In the genomic region with DNA sequence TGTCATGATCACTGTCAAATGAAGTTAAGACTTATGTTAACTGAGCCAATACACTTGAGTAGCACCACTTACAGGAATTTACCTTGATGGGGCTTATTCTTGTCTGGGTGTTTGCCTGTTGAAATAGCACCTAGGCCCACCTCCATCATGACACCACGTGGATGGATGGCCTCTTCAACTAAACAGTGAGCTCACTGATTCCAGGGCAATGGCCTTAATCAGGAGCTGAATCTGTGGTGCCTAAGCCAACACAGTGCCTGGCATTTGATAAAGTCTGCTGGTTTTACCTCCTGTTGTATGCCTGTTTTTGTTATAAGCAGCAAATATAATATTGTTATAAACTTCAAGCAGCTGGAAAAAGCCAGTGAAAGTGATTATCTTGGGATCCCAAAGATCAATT, we compare ENCODE assay signal across 20 cellular contexts.
A peak's percentile ranks its signal among the peaks of the same experiment; 100 is the strongest.
DNase-seq lines count a peak whose midpoint lies in the region; ATAC-seq, FAIRE-seq and TF ChIP-seq lines count a peak whose summit lies in the region.
"Had no signal": no experiment of that assay in that cellular context is flagged by ENCODE, and none has a peak within 500 bp of the region (broad histone marks: within the 10 kb centered on the region; RNA-seq: fewer than 3 reads in every experiment).

No MANE protein-coding gene starts in this region.

- TF ChIP-seq CTCF in liver (IDR thresholded peaks at IDR 0.05; ENCODE audit: low read depth, low read length, missing input control) (no peak), HepG2 (CRISPR knock-in tag; IDR thresholded peaks at IDR 0.05) (no peak), WTC11 (IDR thresholded peaks at IDR 0.05) (no peak), sigmoid colon (IDR thresholded peaks at IDR 0.05) (no peak)

- no TSS peak for BruUV-seq in HepG2 (replicated peaks; lab: Mats Ljungman, UMichigan)

- H3K14ac ChIP-seq in mesenchymal stem cell (ENCODE audit: low read length in 2 of 2): no peak overlapping the region

- peaks cover under 1% of the 10 kb centered on the region for H3K9me3 Mint-ChIP-seq in WTC11
- H3K9me3 Mint-ChIP-seq: GM23338, H9 had no signal

- H3K4me3 Mint-ChIP-seq in WTC11: no peak overlapping the region
- H3K4me3 Mint-ChIP-seq: CD4-positive, alpha-beta memory T cell; GM23338; H9 had no signal

- intact Hi-C loops in HepG2 (cut with micrococcal nuclease; ENCODE audit: unreplicated experiment): loop anchor here (10.0 kb wide), 1 partner anchor 121 kb away; no protein-coding TSS in a partner anchor
- intact Hi-C loops in sigmoid colon (cut with DNase I): no loop called here

- H3K4me1 Mint-ChIP-seq in WTC11: peaks cover 16% of the 10 kb centered on the region
- H3K4me1 Mint-ChIP-seq: CD4-positive, alpha-beta memory T cell had no signal

- no peak for DNase-seq in HepG2 (ENCODE audit: low spot score)
- DNase-seq in WTC11 (ENCODE audit: low spot score): no peak
- no peak for DNase-seq in mesenchymal stem cell
- no peak for DNase-seq in sigmoid colon
- DNase-seq in NCI-H510A (lab: John Stamatoyannopoulos, UW): no peak
- no peak for DNase-seq in DMS79 (lab: John Stamatoyannopoulos, UW)
- DNase-seq: AML-193; C1 segment of cervical spinal cord; Caco-2; CD4-positive, alpha-beta memory T cell; DMS153; EL; GDM1; H9 had no signal

- TF ChIP-seq POLR2A in HepG2 (IDR thresholded peaks at IDR 0.05; ENCODE audit: insufficient read depth in 1 of 2, low read depth in 2 of 2, low read length in 2 of 2) (no peak), sigmoid colon (IDR thresholded peaks at IDR 0.05) (no peak)

- H3K4me1 ChIP-seq in liver (ENCODE audit: control insufficient read depth in 4 of 4, insufficient read depth in 4 of 4, low read length in 3 of 4) (peaks cover 0 to 12% (median 1%) of the 10 kb centered on the region in 4 donors), HepG2 (ENCODE audit: insufficient read depth, low read length) (no peaks in the 10 kb centered on the region), mesenchymal stem cell (ENCODE audit: control insufficient read depth, insufficient read depth, low read depth, low read length) (no peaks in the 10 kb centered on the region), sigmoid colon (peaks cover 0 to 38% (median 20%) of the 10 kb centered on the region in 4 donors)
- H3K4me1 ChIP-seq: Caco-2 had no signal

- H4K20me1 ChIP-seq in HepG2 (ENCODE audit: insufficient read depth, low read length): no peaks in the 10 kb centered on the region

- H3K27ac Mint-ChIP-seq in WTC11: peak overlapping the region; percentile 49; the same call in 1 of the 2 replicates
- H3K27ac Mint-ChIP-seq: CD4-positive, alpha-beta memory T cell; GM23338 had no signal

- peak overlapping the region in 1 of 2 experiments; percentile 7 for H2BK12ac ChIP-seq in mesenchymal stem cell (ENCODE audit: low read length in 2 of 2)

- H3K27me3 ChIP-seq in liver (ENCODE audit: control insufficient read depth in 4 of 4, insufficient read depth in 4 of 4, low read length in 3 of 4): no peaks in the 10 kb centered on the region
- 0 out of 5 replicates have a peak, but pooled peaks cover 0 to 1% of the 10 kb centered on the region in 2 experiments for H3K27me3 ChIP-seq in HepG2 (ENCODE audit: control insufficient read depth in 1 of 2, insufficient read depth in 2 of 2, low read length in 2 of 2)
- no peaks in the 10 kb centered on the region for H3K27me3 ChIP-seq in mesenchymal stem cell (ENCODE audit: control insufficient read depth in 1 of 2, insufficient read depth in 1 of 2, low read length in 2 of 2)
- no peaks in the 10 kb centered on the region for H3K27me3 ChIP-seq in sigmoid colon

- peak overlapping the region in 1 of 2 experiments; percentile 11 for H3K18ac ChIP-seq in mesenchymal stem cell (ENCODE audit: low read depth in 1 of 2, low read length in 2 of 2)

- peak overlapping the region; percentile 7 to 78 for H3K27ac ChIP-seq in liver (ENCODE audit: low read depth in 1 of 2, low read length in 2 of 2)
- no peak overlapping the region for H3K27ac ChIP-seq in HepG2 (ENCODE audit: extremely low read length, insufficient read depth, low read length)
- no peak overlapping the region for H3K27ac ChIP-seq in mesenchymal stem cell (ENCODE audit: low read length, poor library complexity, severe bottlenecking)
- peak overlapping the region in 3 of 4 donors; percentile 5 to 65 (median 64) for H3K27ac ChIP-seq in sigmoid colon

- H2AFZ ChIP-seq in HepG2 (ENCODE audit: low read length) (no peak overlapping the region), mesenchymal stem cell (ENCODE audit: low read depth, low read length) (no peak overlapping the region)
- H2AFZ ChIP-seq: GM23338 had no signal

- peak overlapping the region; percentile 35 for H4K8ac ChIP-seq in mesenchymal stem cell (ENCODE audit: low read length)

- no peaks in the 10 kb centered on the region for H3K79me1 ChIP-seq in mesenchymal stem cell (replicated peaks; ENCODE audit: low read length, poor library complexity, severe bottlenecking)

- H3K4ac ChIP-seq in mesenchymal stem cell (ENCODE audit: low read depth in 1 of 2, low read length in 2 of 2): no peak overlapping the region

- no peak for FAIRE-seq in HepG2 (lab: Jason Lieb, UNC)
- FAIRE-seq: GM12878, GM18507 had no signal

- H3K23ac ChIP-seq in mesenchymal stem cell (ENCODE audit: low read length in 2 of 2): no peak overlapping the region

- POLR2A ChIA-PET in HepG2 (lab: Yijun Ruan, JAX): no interaction called here
- POLR2A ChIA-PET in WTC11 (lab: Charles Lee): interaction anchor here (0.5 kb wide), 1 partner anchor 150 kb away, joined by 3 read pairs; no protein-coding TSS in a partner anchor

- H3K9ac ChIP-seq in liver (ENCODE audit: low read depth in 1 of 2, low read length in 2 of 2): no peak overlapping the region
- H3K9ac ChIP-seq in HepG2 (ENCODE audit: insufficient read depth, low read depth, low read length): no peak overlapping the region
- no peak overlapping the region for H3K9ac ChIP-seq in mesenchymal stem cell (ENCODE audit: low read length)

- no peak overlapping the region for H2BK5ac ChIP-seq in mesenchymal stem cell (ENCODE audit: low read depth, low read length, poor library complexity, severe bottlenecking)

- no peak overlapping the region for H2BK15ac ChIP-seq in mesenchymal stem cell (ENCODE audit: low read depth, poor library complexity, severe bottlenecking)

- in situ Hi-C loops in HepG2 (cut with HindIII; ENCODE audit: extremely low pct_ligation_motif_present, low pct_unique_long_range_greater_than_20kb): no loop called here

- H4K91ac ChIP-seq in mesenchymal stem cell (ENCODE audit: low read length): no peak overlapping the region

- WGBS in liver: 27% methylated on average over 1 of the region's 1 CpG
- WGBS in HepG2 (ENCODE audit: low lambda C conversion rate): 0% methylated on average over 1 of the region's 1 CpG
- 68% methylated on average over 1 of the region's 1 CpG for WGBS in mesenchymal stem cell
- WGBS in sigmoid colon, 2 donors: 41 to 50% methylated on average over 1 of the region's 1 CpG

- CTCF ChIA-PET in HepG2 (lab: Yijun Ruan, JAX; ENCODE audit: low intra/inter-chr PET ratio, low total read pairs): no interaction called here
- CTCF ChIA-PET in WTC11 (lab: Charles Lee): interaction anchor here (1.0 to 1.4 kb wide), 2 partner anchors 11 to 189 kb away, joined by 3 read pairs; no protein-coding TSS in a partner anchor

- H2AK5ac ChIP-seq in mesenchymal stem cell (ENCODE audit: low read length, severe bottlenecking): no peak overlapping the region

- no peaks in the 10 kb centered on the region for H3K9me3 ChIP-seq in liver (ENCODE audit: control insufficient read depth in 4 of 4, low read length in 3 of 4)
- H3K9me3 ChIP-seq in HepG2 (ENCODE audit: low read length): no peaks in the 10 kb centered on the region
- no peaks in the 10 kb centered on the region for H3K9me3 ChIP-seq in mesenchymal stem cell (ENCODE audit: control insufficient read depth, low read length)
- H3K9me3 ChIP-seq in sigmoid colon: no peaks in the 10 kb centered on the region
- H3K9me3 ChIP-seq: Caco-2 had no signal

- no peaks in the 10 kb centered on the region for H3K79me2 ChIP-seq in HepG2 (ENCODE audit: insufficient read depth, low read length)

- TF ChIP-seq RAD21 in liver (IDR thresholded peaks at IDR 0.05) (no peak), HepG2 (CRISPR knock-in tag; IDR thresholded peaks at IDR 0.05) (no peak)

- no peaks in the 10 kb centered on the region for H3K27me3 Mint-ChIP-seq in WTC11 (ENCODE audit: low read depth)
- H3K27me3 Mint-ChIP-seq: CD4-positive, alpha-beta memory T cell had no signal

- H3K4me2 ChIP-seq in HepG2 (ENCODE audit: low read depth, low read length): no peak overlapping the region
- no peak overlapping the region for H3K4me2 ChIP-seq in mesenchymal stem cell (ENCODE audit: low read length, poor library complexity, severe bottlenecking)
- H3K4me2 ChIP-seq: GM23338 had no signal

- H3K4me3 ChIP-seq in liver (ENCODE audit: low read depth in 1 of 3, low read length in 3 of 3) (no peak overlapping the region), HepG2 (replicated peaks in 1 of 3; ENCODE audit: insufficient read depth in 1 of 3, low read depth in 2 of 3, low read length in 3 of 3) (no peak overlapping the region), mesenchymal stem cell (ENCODE audit: insufficient read depth in 1 of 2, low read depth in 1 of 2, low read length in 2 of 2) (no peak overlapping the region), sigmoid colon (no peak overlapping the region)
- H3K4me3 ChIP-seq: GM12878, GM23338 had no signal

- no peak for ATAC-seq in HepG2
- peak; percentile 38; the same call in 1 of the 2 replicates for ATAC-seq in WTC11
- no peak for ATAC-seq in HG02970 (IDR thresholded peaks at IDR 0.05; ENCODE audit: low FRiP score, unreplicated experiment)
- ATAC-seq: GM12878, GM23338, HCT116 had no signal

- no peak overlapping the region for H2BK120ac ChIP-seq in mesenchymal stem cell (ENCODE audit: low read depth, low read length)

- TF ChIP-seq EP300 in HepG2 (IDR thresholded peaks at IDR 0.05; ENCODE audit: low read depth in 2 of 2, low read length in 2 of 2) (no peak), HepG2 (CRISPR knock-in tag; IDR thresholded peaks at IDR 0.05; ENCODE audit: borderline replicate concordance) (no peak), sigmoid colon (IDR thresholded peaks at IDR 0.05) (no peak)

- peaks cover 9% of the 10 kb centered on the region for H3K36me3 Mint-ChIP-seq in WTC11
- H3K36me3 Mint-ChIP-seq: CD4-positive, alpha-beta memory T cell had no signal

- H3K36me3 ChIP-seq in liver (ENCODE audit: control insufficient read depth in 4 of 4, insufficient read depth in 3 of 4, low read depth in 1 of 4, low read length in 3 of 4): no peaks in the 10 kb centered on the region
- no peaks in the 10 kb centered on the region for H3K36me3 ChIP-seq in HepG2 (replicated peaks in 1 of 2; ENCODE audit: control insufficient read depth in 1 of 2, insufficient read depth in 2 of 2, low read length in 2 of 2)
- no peaks in the 10 kb centered on the region for H3K36me3 ChIP-seq in mesenchymal stem cell (ENCODE audit: control insufficient read depth in 1 of 2, insufficient read depth in 2 of 2, low read depth in 1 of 2, low read length in 2 of 2)
- H3K36me3 ChIP-seq in sigmoid colon: no peaks in the 10 kb centered on the region

TF ChIP-seq in HepG2, 621 proteins besides CTCF, POLR2A, EP300 and RAD21 (continues in another document):
- TF ChIP-seq ZNF678 (CRISPR knock-in tag; IDR thresholded peaks at IDR 0.05) (no peak), HIVEP1 (CRISPR knock-in tag; IDR thresholded peaks at IDR 0.05) (no peak)

Comparison
In these comparisons a context has a peak if more than half of its experiments do, and no peak if none do; other contexts are left out.
1. H3K27ac ChIP-seq: peak in liver (2 of 2) and sigmoid colon (3 of 4); none in HepG2 (single experiment) and mesenchymal stem cell (single experiment).